8 cellular contexts compared by ENCODE assay signal in the genomic region with DNA sequence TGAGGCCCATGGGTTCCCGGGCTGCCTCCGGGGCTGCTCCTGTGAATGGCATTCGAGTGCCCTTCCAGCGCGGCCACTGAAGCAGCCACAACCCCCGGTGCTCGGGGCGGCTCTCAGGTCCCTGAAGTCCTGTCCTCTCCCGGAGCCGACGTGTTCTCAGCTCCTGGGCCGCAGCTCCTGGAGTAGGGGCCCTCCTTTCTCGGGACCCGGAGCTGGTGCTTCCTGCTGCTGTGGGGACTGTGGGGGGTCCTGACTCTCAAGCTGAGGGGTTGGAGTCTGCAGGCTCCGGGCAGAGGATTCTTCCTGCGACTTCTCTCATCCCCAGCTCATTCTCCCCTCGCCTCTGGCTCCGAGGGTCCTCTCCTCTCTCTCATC. TPM values are rescaled to one million over a fixed set of nuclear protein-coding genes. Genes with fewer than 3 reads are reported as not detected.
DNase-seq lines count a peak whose midpoint lies in the region; ATAC-seq and TF ChIP-seq lines count a peak whose summit lies in the region.
"Not testable (repeated sequence)": the region's sequence is repeated elsewhere in the genome, so short reads cannot be mapped to it uniquely, and the experiment has no call there.

No MANE protein-coding gene starts in this region.

- H4K20me1 ChIP-seq in MM.1S (ENCODE audit: insufficient read depth, low read length) = not testable (repeated sequence)

- H3K27me3 ChIP-seq in CD8-positive, alpha-beta T cell (ENCODE audit: insufficient read depth, low read length); MM.1S (replicated peaks; ENCODE audit: insufficient read depth, low read length); tibial artery: not testable (repeated sequence)

- not testable (repeated sequence) for TF ChIP-seq CTCF in CD8-positive, alpha-beta T cell (IDR thresholded peaks at IDR 0.05); MM.1S (IDR thresholded peaks at IDR 0.05; ENCODE audit: low read length); MCF 10A (IDR thresholded peaks at IDR 0.05; ENCODE audit: unreplicated experiment); fibroblast of villous mesenchyme (IDR thresholded peaks at IDR 0.05; ENCODE audit: insufficient read depth, low read depth, low read length); tibial artery (IDR thresholded peaks at IDR 0.05)

- H3K9me3 Mint-ChIP-seq in CD8-positive, alpha-beta T cell; activated CD4-positive, alpha-beta T cell treated with anti-CD3 and anti-CD28 coated beads, Interleukin-2, amount 10 ng/mL, durations not matched to agents 7 days and 5 days; MCF 10A (ENCODE audit: unreplicated experiment); memory B cell: not testable (repeated sequence)

- DNase-seq in CD8-positive, alpha-beta T cell; MM.1S; activated CD4-positive, alpha-beta T cell treated with anti-CD3 and anti-CD28 coated beads, Interleukin-2, amount 10 ng/mL, durations not matched to agents 7 days and 5 days; MCF 10A (ENCODE audit: unreplicated experiment); fibroblast of villous mesenchyme (ENCODE audit: low read depth); memory B cell (ENCODE audit: low spot score in 2 of 2); tibial artery: not testable (repeated sequence)
- DNase-seq in posterior vena cava (ENCODE audit: low spot score) = peak; percentile 82

- not testable (repeated sequence) for BruUV-seq in MCF 10A (replicated peaks; lab: Mats Ljungman, UMichigan)

- H2AFZ ChIP-seq in MM.1S (ENCODE audit: low read length) = peak overlapping the region; percentile 85

- H3K9ac ChIP-seq in MM.1S (ENCODE audit: low read length) = peak overlapping the region; percentile 54; the same call in 1 of the 2 replicates

- peak overlapping the region; percentile 18 for H3K27ac ChIP-seq in CD8-positive, alpha-beta T cell (ENCODE audit: low read depth, low read length)
- not testable (repeated sequence) for H3K27ac ChIP-seq in MM.1S (ENCODE audit: low read length)
- H3K27ac ChIP-seq in tibial artery = peak overlapping the region; percentile 94 to 99

- not testable (repeated sequence) for H3K36me3 ChIP-seq in CD8-positive, alpha-beta T cell (ENCODE audit: insufficient read depth, low read length); MM.1S (replicated peaks; ENCODE audit: insufficient read depth, low read length); tibial artery

- H3K27ac Mint-ChIP-seq in CD8-positive, alpha-beta T cell = peak overlapping the region; percentile 92
- H3K27ac Mint-ChIP-seq in activated CD4-positive, alpha-beta T cell treated with anti-CD3 and anti-CD28 coated beads, Interleukin-2, amount 10 ng/mL, durations not matched to agents 7 days and 5 days = peak overlapping the region; percentile 80
- H3K27ac Mint-ChIP-seq in MCF 10A (ENCODE audit: low read depth, unreplicated experiment) = peak overlapping the region; percentile 79
- peak overlapping the region; percentile 60 for H3K27ac Mint-ChIP-seq in memory B cell

- H3K4me3 ChIP-seq in CD8-positive, alpha-beta T cell (ENCODE audit: low read depth, low read length) = peak overlapping the region; percentile 67
- H3K4me3 ChIP-seq in MM.1S (ENCODE audit: low read length) (peak overlapping the region; percentile 73), fibroblast of villous mesenchyme (ENCODE audit: low read depth, low read length) (peak overlapping the region; percentile 86), tibial artery (peak overlapping the region; percentile 88 to 95)

- peaks cover 34% of the 10 kb centered on the region for H3K4me1 ChIP-seq in CD8-positive, alpha-beta T cell (ENCODE audit: insufficient read depth, low read length)
- H3K4me1 ChIP-seq in MM.1S (ENCODE audit: low read length) (peaks cover 16% of the 10 kb centered on the region), tibial artery (peaks cover 0 to 60% (median 40%) of the 10 kb centered on the region in 4 donors)

- POLR2A ChIA-PET in CD8-positive, alpha-beta T cell (lab: Charles Lee) = interaction anchor here (0.7 to 1.5 kb wide), 2 partner anchors 59 to 207 kb away, joined by 3 read pairs; no protein-coding TSS in a partner anchor
- POLR2A ChIA-PET in activated CD4-positive, alpha-beta T cell treated with anti-CD3 and anti-CD28 coated beads, Interleukin-2, amount 10 ng/mL, durations not matched to agents 7 days and 5 days (lab: Charles Lee) = not testable (repeated sequence)
- POLR2A ChIA-PET in MCF 10A (lab: Yijun Ruan, JAX) = interaction anchor here (0.7 to 1.9 kb wide), 5 partner anchors 10 to 246 kb away, joined by 3 to 8 read pairs (median 4); partner anchors contain the start of genes CCHCR1, DDX39B and MICB

- H3K9me2 ChIP-seq in MM.1S (replicated peaks; ENCODE audit: insufficient read depth, low read length) = not testable (repeated sequence)

- H3K36me3 Mint-ChIP-seq in CD8-positive, alpha-beta T cell = peaks cover 12% of the 10 kb centered on the region
- peaks cover 23% of the 10 kb centered on the region for H3K36me3 Mint-ChIP-seq in activated CD4-positive, alpha-beta T cell treated with anti-CD3 and anti-CD28 coated beads, Interleukin-2, amount 10 ng/mL, durations not matched to agents 7 days and 5 days (ENCODE audit: low read depth)
- H3K36me3 Mint-ChIP-seq in MCF 10A (ENCODE audit: insufficient read depth, unreplicated experiment) = peaks cover 23% of the 10 kb centered on the region
- H3K36me3 Mint-ChIP-seq in memory B cell = not testable (repeated sequence)

- intact Hi-C loops in CD8-positive, alpha-beta T cell (cut with DNase I, micrococcal nuclease) = loop anchor here in 1 of 2 experiments (10.0 kb wide), 1 partner anchor 499 kb away; the partner anchor contains the start of gene GTF2H4
- intact Hi-C loops in MCF 10A (cut with micrococcal nuclease); posterior vena cava (cut with DNase I); tibial artery (cut with DNase I; ENCODE audit: low total_unique reads): not testable (repeated sequence)

- peaks cover 30% of the 10 kb centered on the region for H3F3A ChIP-seq in MM.1S (ENCODE audit: insufficient read depth, low read length)

- CTCF ChIA-PET in CD8-positive, alpha-beta T cell (lab: Charles Lee) = interaction anchor here (0.9 kb wide), 1 partner anchor 19 kb away, joined by 3 read pairs; no protein-coding TSS in a partner anchor
- CTCF ChIA-PET in activated CD4-positive, alpha-beta T cell treated with anti-CD3 and anti-CD28 coated beads, Interleukin-2, amount 10 ng/mL, durations not matched to agents 7 days and 5 days (lab: Charles Lee) = interaction anchor here (0.6 to 1.5 kb wide), 3 partner anchors 9 to 207 kb away, joined by 3 to 4 read pairs (median 3); no protein-coding TSS in a partner anchor
- CTCF ChIA-PET in MCF 10A (lab: Yijun Ruan, JAX) = interaction anchor here (0.6 to 1.4 kb wide), 2 partner anchors 31 to 38 kb away, joined by 3 to 8 read pairs; no protein-coding TSS in a partner anchor

- H3K4me2 ChIP-seq in MM.1S (ENCODE audit: low read depth, low read length) = peak overlapping the region; percentile 97

- ATAC-seq in CD8-positive, alpha-beta T cell; memory B cell (ENCODE audit: low read depth): not testable (repeated sequence)

- H3K27me3 Mint-ChIP-seq in CD8-positive, alpha-beta T cell (ENCODE audit: low read depth); activated CD4-positive, alpha-beta T cell treated with anti-CD3 and anti-CD28 coated beads, Interleukin-2, amount 10 ng/mL, durations not matched to agents 7 days and 5 days; MCF 10A (ENCODE audit: insufficient read depth, unreplicated experiment); memory B cell: not testable (repeated sequence)

- peaks cover 69% of the 10 kb centered on the region for H3K79me2 ChIP-seq in MM.1S (ENCODE audit: low read length)

- H3K4me1 Mint-ChIP-seq in CD8-positive, alpha-beta T cell (ENCODE audit: low read depth) = peaks cover 69% of the 10 kb centered on the region
- H3K4me1 Mint-ChIP-seq in activated CD4-positive, alpha-beta T cell treated with anti-CD3 and anti-CD28 coated beads, Interleukin-2, amount 10 ng/mL, durations not matched to agents 7 days and 5 days = peaks cover 68% of the 10 kb centered on the region
- H3K4me1 Mint-ChIP-seq in MCF 10A (ENCODE audit: insufficient read depth, unreplicated experiment) = peaks cover 48% of the 10 kb centered on the region
- peaks cover 57% of the 10 kb centered on the region for H3K4me1 Mint-ChIP-seq in memory B cell

- H3K9me3 ChIP-seq in CD8-positive, alpha-beta T cell (ENCODE audit: low read length); MM.1S (replicated peaks; ENCODE audit: insufficient read depth, low read length); tibial artery: not testable (repeated sequence)

- H3K4me3 Mint-ChIP-seq in CD8-positive, alpha-beta T cell = peak overlapping the region; percentile 94
- peak overlapping the region; percentile 91 for H3K4me3 Mint-ChIP-seq in activated CD4-positive, alpha-beta T cell treated with anti-CD3 and anti-CD28 coated beads, Interleukin-2, amount 10 ng/mL, durations not matched to agents 7 days and 5 days
- peak overlapping the region; percentile 73 for H3K4me3 Mint-ChIP-seq in MCF 10A (ENCODE audit: unreplicated experiment)
- peak overlapping the region; percentile 86 for H3K4me3 Mint-ChIP-seq in memory B cell

RNA-seq across cellular contexts. Expression of gene MICA, which starts 0.6 kb away (rescaled TPM):
- total RNA-seq in CD8-positive, alpha-beta T cell = 1 to 10 TPM; 5.8 to 6.2 TPM
- 10 to 100 TPM; 10.5 to 10.8 TPM for total RNA-seq in activated CD4-positive, alpha-beta T cell treated with anti-CD3 and anti-CD28 coated beads, Interleukin-2, amount 10 ng/mL, durations not matched to agents 7 days and 5 days
- total RNA-seq in MCF 10A (2022) (17.9 and 18.0 TPM in 2 replicates), fibroblast of villous mesenchyme (45.3 and 54.8 TPM in 2 replicates), posterior vena cava (10 to 100 TPM; 16.5 to 20.5 TPM)

RNA-seq across cellular contexts. Expression of gene HLA-B, which starts 47.0 kb away (rescaled TPM):
- over 10,000 TPM in 1 of 2 experiments, 1,000 to 10,000 TPM in 1; 9,693 to 10,002 TPM for total RNA-seq in CD8-positive, alpha-beta T cell
- 1,000 to 10,000 TPM; 4,654 to 4,702 TPM for total RNA-seq in activated CD4-positive, alpha-beta T cell treated with anti-CD3 and anti-CD28 coated beads, Interleukin-2, amount 10 ng/mL, durations not matched to agents 7 days and 5 days
- total RNA-seq in MCF 10A (2022) (87.4 and 180 TPM in 2 replicates), fibroblast of villous mesenchyme (475 and 661 TPM in 2 replicates), posterior vena cava (100 to 1,000 TPM; 525 to 620 TPM)
